Comparison of ENCODE assay signal across 8 cellular contexts in the genomic region with DNA sequence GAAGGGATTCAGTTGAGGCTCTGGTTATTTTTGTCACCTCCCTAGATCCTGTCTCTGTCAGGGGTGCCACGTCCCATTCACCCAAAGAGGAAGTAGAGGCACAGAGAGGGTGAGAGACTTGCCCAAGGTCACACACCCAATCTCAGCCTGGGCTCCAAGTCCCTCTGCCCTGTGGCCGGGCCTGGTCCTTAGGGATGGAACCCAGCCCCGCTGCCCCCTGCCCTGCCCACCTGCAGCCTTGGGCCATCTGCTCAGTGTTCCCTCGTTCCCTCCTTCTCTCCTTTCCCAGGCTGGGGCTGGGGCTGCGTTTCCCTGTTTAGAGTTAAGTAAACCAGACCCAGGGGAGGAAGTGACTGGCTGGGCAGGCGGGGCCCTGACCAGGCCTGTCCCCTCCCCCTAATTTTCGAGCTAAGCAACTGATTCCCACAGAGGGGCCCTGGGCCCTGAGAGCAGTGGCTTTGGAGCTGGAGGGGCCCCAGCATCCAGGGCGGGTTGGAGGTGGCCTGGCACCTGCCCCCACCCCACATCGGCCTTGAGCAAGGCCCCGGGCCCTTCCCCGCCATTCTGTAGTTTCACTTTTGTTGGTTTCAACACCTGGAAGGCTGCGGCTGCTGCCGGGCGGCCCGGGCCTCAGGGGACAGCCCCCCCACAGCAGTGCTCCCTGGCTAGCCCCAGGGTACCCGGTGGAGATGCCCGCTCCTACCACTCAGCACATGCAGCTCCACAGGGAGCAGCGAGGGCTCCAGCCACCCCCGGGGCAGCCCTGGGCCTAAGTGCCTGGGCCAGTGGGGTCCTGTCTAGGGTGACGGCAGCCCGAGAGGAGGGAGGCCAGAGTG. TPM values are rescaled to one million over a fixed set of nuclear protein-coding genes. Genes with fewer than 3 reads are reported as not detected.
DNase-seq lines count a peak whose midpoint lies in the region; ATAC-seq, FAIRE-seq and TF ChIP-seq lines count a peak whose summit lies in the region.

No MANE protein-coding gene starts in this region.

- POLR2A ChIA-PET in activated CD8-positive, alpha-beta T cell treated with anti-CD3 and anti-CD28 coated beads, Interleukin-2, amount 10 ng/mL, durations not matched to agents 7 days and 5 days (lab: Charles Lee) = interaction anchor here (0.6 to 3.6 kb wide), 4 partner anchors 9 to 78 kb away, joined by 3 to 17 read pairs (median 9); partner anchors contain the start of gene NDUFS8

- ATAC-seq in GM21825 (IDR thresholded peaks at IDR 0.05; ENCODE audit: unreplicated experiment) = peak; percentile 41
- ATAC-seq in activated CD8-positive, alpha-beta T cell treated with anti-CD3 and anti-CD28 coated beads, Interleukin-2, amount 10 ng/mL, durations not matched to agents 7 days and 5 days = peak; percentile 50
- peak; percentile 85 to 87 for ATAC-seq in naive B cell (ENCODE audit: low read depth in 2 of 2)

- CTCF ChIA-PET in activated CD8-positive, alpha-beta T cell treated with anti-CD3 and anti-CD28 coated beads, Interleukin-2, amount 10 ng/mL, durations not matched to agents 7 days and 5 days (lab: Charles Lee) = interaction anchor here (0.8 kb wide), 1 partner anchor 15 kb away, joined by 4 read pairs; no protein-coding TSS in a partner anchor

- H3K9me3 Mint-ChIP-seq in activated CD8-positive, alpha-beta T cell treated with anti-CD3 and anti-CD28 coated beads, Interleukin-2, amount 10 ng/mL, durations not matched to agents 7 days and 5 days (ENCODE audit: insufficient read depth) = no peaks in the 10 kb centered on the region
- H3K9me3 Mint-ChIP-seq in naive B cell = no peaks in the 10 kb centered on the region

- peak overlapping the region; percentile 91 for H3K4me3 Mint-ChIP-seq in activated CD8-positive, alpha-beta T cell treated with anti-CD3 and anti-CD28 coated beads, Interleukin-2, amount 10 ng/mL, durations not matched to agents 7 days and 5 days
- peak overlapping the region; percentile 84 to 94 (median 92) for H3K4me3 Mint-ChIP-seq in naive B cell

- no peak for FAIRE-seq in urothelium cell line (lab: Jason Lieb, UNC)

- H3K36me3 Mint-ChIP-seq in activated CD8-positive, alpha-beta T cell treated with anti-CD3 and anti-CD28 coated beads, Interleukin-2, amount 10 ng/mL, durations not matched to agents 7 days and 5 days (ENCODE audit: low read depth) = peaks cover 28% of the 10 kb centered on the region
- no peaks in the 10 kb centered on the region for H3K36me3 Mint-ChIP-seq in naive B cell

- DNase-seq in EH (ENCODE audit: low read depth) (peak; percentile 79), NCI-H524 treated with DMSO at 0.1 percent for 48 hours (lab: John Stamatoyannopoulos, UW) (peak; percentile 3), erythroblast (lab: John Stamatoyannopoulos, UW) (peak; percentile 38 to 50), naive B cell (peak; percentile 77), urothelium cell line (ENCODE audit: low spot score) (peak; percentile 62), NCI-H187 (lab: John Stamatoyannopoulos, UW) (no peak)
- peak; percentile 63 for DNase-seq in activated CD8-positive, alpha-beta T cell treated with anti-CD3 and anti-CD28 coated beads, Interleukin-2, amount 10 ng/mL, durations not matched to agents 7 days and 5 days

- H3K4me1 Mint-ChIP-seq in activated CD8-positive, alpha-beta T cell treated with anti-CD3 and anti-CD28 coated beads, Interleukin-2, amount 10 ng/mL, durations not matched to agents 7 days and 5 days (ENCODE audit: low read depth) = peaks cover 34% of the 10 kb centered on the region
- H3K4me1 Mint-ChIP-seq in naive B cell = peaks cover 27 to 37% (median 34%) of the 10 kb centered on the region in 3 donors

- H3K27ac Mint-ChIP-seq in activated CD8-positive, alpha-beta T cell treated with anti-CD3 and anti-CD28 coated beads, Interleukin-2, amount 10 ng/mL, durations not matched to agents 7 days and 5 days = peak overlapping the region; percentile 93
- H3K27ac Mint-ChIP-seq in naive B cell = peak overlapping the region; percentile 90 to 96 (median 94)

- H3K27me3 Mint-ChIP-seq in activated CD8-positive, alpha-beta T cell treated with anti-CD3 and anti-CD28 coated beads, Interleukin-2, amount 10 ng/mL, durations not matched to agents 7 days and 5 days (ENCODE audit: low read depth) = no peaks in the 10 kb centered on the region
- no peaks in the 10 kb centered on the region for H3K27me3 Mint-ChIP-seq in naive B cell

- no peak for TF ChIP-seq POLR2A in erythroblast (IDR thresholded peaks at IDR 0.05; ENCODE audit: low read length)

RNA-seq across cellular contexts. Expression of gene TCIRG1, which starts 1.5 kb away (rescaled TPM):
- total RNA-seq in activated CD8-positive, alpha-beta T cell treated with anti-CD3 and anti-CD28 coated beads, Interleukin-2, amount 10 ng/mL, durations not matched to agents 7 days and 5 days = 100 to 1,000 TPM; 238 to 263 TPM
- polyA plus RNA-seq in naive B cell (ENCODE audit: low read depth in 6 of 6) = 10 to 100 TPM; 16.4 to 44.9 (median 26.6) TPM

RNA-seq across cellular contexts. Expression of gene NDUFS8, which starts 9.9 kb away (rescaled TPM):
- 100 to 1,000 TPM; 146 to 163 TPM for total RNA-seq in activated CD8-positive, alpha-beta T cell treated with anti-CD3 and anti-CD28 coated beads, Interleukin-2, amount 10 ng/mL, durations not matched to agents 7 days and 5 days
- polyA plus RNA-seq in naive B cell (ENCODE audit: low read depth in 6 of 6) = 100 to 1,000 TPM; 110 to 130 (median 119) TPM

RNA-seq across cellular contexts. Expression of gene ALDH3B1, which starts 30.2 kb away (rescaled TPM):
- total RNA-seq in activated CD8-positive, alpha-beta T cell treated with anti-CD3 and anti-CD28 coated beads, Interleukin-2, amount 10 ng/mL, durations not matched to agents 7 days and 5 days = not detected
- polyA plus RNA-seq in naive B cell (ENCODE audit: low read depth in 6 of 6) = under 1 TPM in 5 of 6 donors, not detected in 1; 0.33 to 0.94 (median 0.67) TPM

RNA-seq across cellular contexts. Expression of gene UNC93B1, which starts 36.4 kb away (rescaled TPM):
- 10 to 100 TPM; 27.8 to 29.8 TPM for total RNA-seq in activated CD8-positive, alpha-beta T cell treated with anti-CD3 and anti-CD28 coated beads, Interleukin-2, amount 10 ng/mL, durations not matched to agents 7 days and 5 days
- polyA plus RNA-seq in naive B cell (ENCODE audit: low read depth in 6 of 6) = 100 to 1,000 TPM in 3 of 6 donors, 10 to 100 TPM in 3; 93.5 to 149 (median 103) TPM

Comparison
In these comparisons a context has a peak if more than half of its experiments do, and no peak if none do; other contexts are left out.
1. DNase-seq: peak in EH (single experiment), NCI-H524 treated with DMSO at 0.1 percent for 48 hours (single experiment), activated CD8-positive, alpha-beta T cell treated with anti-CD3 and anti-CD28 coated beads, Interleukin-2, amount 10 ng/mL, durations not matched to agents 7 days and 5 days (single experiment), erythroblast (2 of 2), naive B cell (single experiment) and urothelium cell line (single experiment); none in NCI-H187 (0 of 2).
2. Peak in every context shown above with its lines, with median percentiles within 50 percentile points of each other: ATAC-seq.